In genomic region chrX:138777230-138777629, GRCh38 we compare ENCODE assay signal across 1 cellular context.
TF ChIP-seq lines count a peak whose summit lies in the region.

No MANE protein-coding gene starts in this region.

TF ChIP-seq in K562, 482 proteins besides CTCF, POLR2A, EP300 and RAD21 (continued from another document):
- TF ChIP-seq TSHZ1 (CRISPR knock-in tag; IDR thresholded peaks at IDR 0.05) (no peak), CBX5 (IDR thresholded peaks at IDR 0.05; ENCODE audit: borderline replicate concordance, low read depth) (no peak)
